Comparison of ENCODE assay signal across 8 cellular contexts in genomic region chr1:156500847-156501686, GRCh38. TPM values are rescaled to one million over a fixed set of nuclear protein-coding genes. Genes with fewer than 3 reads are reported as not detected.
DNase-seq lines count a peak whose midpoint lies in the region; ATAC-seq and FAIRE-seq lines count a peak whose summit lies in the region.

No MANE protein-coding gene starts in this region.

- peak; percentile 94 for DNase-seq in COR-L47 (lab: John Stamatoyannopoulos, UW)
- peak; percentile 81 for DNase-seq in HTR-8/SVneo (ENCODE audit: insufficient read length, low spot score)
- DNase-seq in NOMO-1 (lab: John Stamatoyannopoulos, UW; ENCODE audit: unreplicated experiment in 2 of 2): peak; percentile 92 to 96
- peak; percentile 90 to 91 (median 91) for DNase-seq in activated CD8-positive, alpha-beta memory T cell treated with anti-CD3 and anti-CD28 coated beads for 48 hours (ENCODE audit: low read depth in 2 of 3, low spot score in 2 of 3)
- peak; percentile 88 to 91 (median 90) for DNase-seq in effector memory CD8-positive, alpha-beta T cell
- peak; percentile 98 for DNase-seq in mesenteric fat pad (ENCODE audit: low spot score)
- DNase-seq in stimulated activated CD8-positive, alpha-beta memory T cell treated with anti-CD3 and anti-CD28 coated beads, Interleukin-15, amount 100 ng/mL, for 1 hour (ENCODE audit: low read depth): peak; percentile 88

- peak overlapping the region; percentile 83 to 88 for H3K4me3 Mint-ChIP-seq in effector memory CD8-positive, alpha-beta T cell

- ATAC-seq in GM21367 (IDR thresholded peaks at IDR 0.05; ENCODE audit: unreplicated experiment): peak; percentile 38
- ATAC-seq in effector memory CD8-positive, alpha-beta T cell (replicated peaks): peak; percentile 64

- H3K9me3 Mint-ChIP-seq in effector memory CD8-positive, alpha-beta T cell: no peaks in the 10 kb centered on the region

- peaks cover 64% of the 10 kb centered on the region for H3K36me3 Mint-ChIP-seq in effector memory CD8-positive, alpha-beta T cell (ENCODE audit: insufficient read depth)

- peak overlapping the region; percentile 99 to 100 for H3K27ac Mint-ChIP-seq in effector memory CD8-positive, alpha-beta T cell

- H3K4me1 Mint-ChIP-seq in effector memory CD8-positive, alpha-beta T cell (ENCODE audit: low read depth in 2 of 2): peaks cover 68 to 71% of the 10 kb centered on the region in 2 donors

- no peak for FAIRE-seq in HTR-8/SVneo (lab: Jason Lieb, UNC)

- H3K27me3 Mint-ChIP-seq in effector memory CD8-positive, alpha-beta T cell: no peaks in the 10 kb centered on the region

RNA-seq across cellular contexts. Expression of gene MEF2D, which starts 0.5 kb away (rescaled TPM):
- 38.7 TPM for total RNA-seq in mesenteric fat pad

Comparison
In these comparisons a context has a peak if more than half of its experiments do, and no peak if none do; other contexts are left out.
1. Peak in every context shown above with its lines: DNase-seq and ATAC-seq.